In the genomic region with DNA sequence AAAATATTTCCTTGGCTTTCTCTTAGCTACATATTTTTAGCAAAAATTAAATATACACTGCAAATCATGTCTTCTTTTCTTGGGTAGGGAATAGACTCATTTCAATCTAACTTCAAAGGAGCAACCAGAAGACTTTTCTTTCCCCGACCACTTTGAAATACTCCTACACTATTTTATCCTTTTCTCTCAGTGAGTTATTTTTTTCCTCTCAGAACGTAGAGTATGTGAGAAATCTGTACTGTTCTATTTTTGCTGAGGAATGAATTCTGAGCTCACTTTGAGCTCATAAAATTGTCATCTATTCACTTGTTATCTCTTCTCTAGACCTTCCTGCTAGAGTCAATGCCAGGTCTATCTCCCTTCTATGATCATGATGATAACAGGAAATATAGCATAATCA, we compare ENCODE assay signal across 16 cellular contexts. TPM values are rescaled to one million over a fixed set of nuclear protein-coding genes. Genes with fewer than 3 reads are reported as not detected.
A peak's percentile ranks its signal among the peaks of the same experiment; 100 is the strongest.
DNase-seq lines count a peak whose midpoint lies in the region; ATAC-seq and TF ChIP-seq lines count a peak whose summit lies in the region.
"Had no signal": no experiment of that assay in that cellular context is flagged by ENCODE, and none has a peak within 500 bp of the region (broad histone marks: within the 10 kb centered on the region; RNA-seq: fewer than 3 reads in every experiment).

No MANE protein-coding gene starts in this region.

- H3K27ac Mint-ChIP-seq in mesothelial cell of epicardium: peak overlapping the region; percentile 87
- no peak overlapping the region for H3K27ac Mint-ChIP-seq in natural killer cell
- H3K27ac Mint-ChIP-seq: CD4-positive, CD25-positive, alpha-beta regulatory T cell; HFFc6 had no signal

- H3K27ac ChIP-seq in caudate nucleus (ENCODE audit: low read depth, low read length): peak overlapping the region; percentile 3
- H3K27ac ChIP-seq: BLaER1 treated with 17β-estradiol and CSF1 and Interleukin-3, amounts not matched to agents 10 nM and 100 nM; HL-60 had no signal

- DNase-seq in activated T-cell treated with anti-CD3 and anti-CD28 coated beads, Interleukin-2, amount 50 U/mL, for 4 hours: no peak
- DNase-seq in activated T-cell treated with anti-CD3 and anti-CD28 coated beads for 4 hours (no peak), caudate nucleus (lab: John Stamatoyannopoulos, UW) (peak in 2 of 61 donors; percentile 8 to 39), mesothelial cell of epicardium (ENCODE audit: low spot score in 2 of 2, unreplicated experiment in 2 of 2) (no peak), NCI-H2107 (lab: John Stamatoyannopoulos, UW) (no peak), HuH-7 (ENCODE audit: low spot score) (no peak), natural killer cell (no peak)
- DNase-seq: 8988T; ACHN; CD4-positive, CD25-positive, alpha-beta regulatory T cell; DMS53; GF-D8; HCEC 1CT; HFFc6 had no signal

- ATAC-seq in activated T-cell treated with anti-CD3 and anti-CD28 coated beads, Interleukin-2, amount 50 U/mL, for 4 hours: peak; percentile 14 to 18
- ATAC-seq in natural killer cell: no peak

- intact Hi-C loops in natural killer cell (cut with micrococcal nuclease): no loop called here

- no peak for TF ChIP-seq CTCF in mesothelial cell of epicardium (IDR thresholded peaks at IDR 0.05; ENCODE audit: unreplicated experiment)
- no peak for TF ChIP-seq CTCF in natural killer cell (IDR thresholded peaks at IDR 0.05)

- H3K4me1 Mint-ChIP-seq in activated T-cell treated with anti-CD3 and anti-CD28 coated beads, Interleukin-2, amount 50 U/mL, for 4 hours (ENCODE audit: low read depth): no peaks in the 10 kb centered on the region
- H3K4me1 Mint-ChIP-seq in mesothelial cell of epicardium: peaks cover 33% of the 10 kb centered on the region
- H3K4me1 Mint-ChIP-seq in natural killer cell: no peaks in the 10 kb centered on the region
- H3K4me1 Mint-ChIP-seq: CD4-positive, CD25-positive, alpha-beta regulatory T cell had no signal

- no peaks in the 10 kb centered on the region for H3K36me3 Mint-ChIP-seq in activated T-cell treated with anti-CD3 and anti-CD28 coated beads, Interleukin-2, amount 50 U/mL, for 4 hours (ENCODE audit: insufficient read depth)
- H3K36me3 Mint-ChIP-seq in mesothelial cell of epicardium (no peaks in the 10 kb centered on the region), natural killer cell (no peaks in the 10 kb centered on the region)
- H3K36me3 Mint-ChIP-seq: CD4-positive, CD25-positive, alpha-beta regulatory T cell had no signal

- no peaks in the 10 kb centered on the region for H3K27me3 Mint-ChIP-seq in activated T-cell treated with anti-CD3 and anti-CD28 coated beads, Interleukin-2, amount 50 U/mL, for 4 hours (ENCODE audit: low read depth)
- H3K27me3 Mint-ChIP-seq in mesothelial cell of epicardium (ENCODE audit: low read depth) (no peaks in the 10 kb centered on the region), natural killer cell (ENCODE audit: low read depth in 2 of 2) (no peaks in the 10 kb centered on the region)
- H3K27me3 Mint-ChIP-seq: CD4-positive, CD25-positive, alpha-beta regulatory T cell had no signal

- no peaks in the 10 kb centered on the region for H3K9me3 Mint-ChIP-seq in activated T-cell treated with anti-CD3 and anti-CD28 coated beads, Interleukin-2, amount 50 U/mL, for 4 hours
- no peaks in the 10 kb centered on the region for H3K9me3 Mint-ChIP-seq in mesothelial cell of epicardium
- no peaks in the 10 kb centered on the region for H3K9me3 Mint-ChIP-seq in natural killer cell

- no peak overlapping the region for H3K4me3 Mint-ChIP-seq in activated T-cell treated with anti-CD3 and anti-CD28 coated beads, Interleukin-2, amount 50 U/mL, for 4 hours
- H3K4me3 Mint-ChIP-seq in mesothelial cell of epicardium (no peak overlapping the region), natural killer cell (no peak overlapping the region)
- H3K4me3 Mint-ChIP-seq: CD4-positive, CD25-positive, alpha-beta regulatory T cell; HFFc6 had no signal

RNA-seq across cellular contexts. Expression of a gene that starts 22.2 kb away (rescaled TPM):
- 1 to 10 TPM; 2.7 to 4.2 (median 4.0) TPM for total RNA-seq in activated T-cell treated with anti-CD3 and anti-CD28 coated beads, Interleukin-2, amount 50 U/mL, for 4 hours
- total RNA-seq in mesothelial cell of epicardium: 239 to 246 TPM (median 240 TPM) in 3 replicates
- 10 to 100 TPM; 12.2 to 26.5 (median 22.7) TPM for total RNA-seq in natural killer cell

Comparison
In these comparisons a context has a peak if more than half of its experiments do, and no peak if none do; other contexts are left out.
1. ATAC-seq: peak in activated T-cell treated with anti-CD3 and anti-CD28 coated beads, Interleukin-2, amount 50 U/mL, for 4 hours (2 of 2); none in natural killer cell (0 of 3).